Comparison of ENCODE assay signal across 8 cellular contexts in the genomic region with DNA sequence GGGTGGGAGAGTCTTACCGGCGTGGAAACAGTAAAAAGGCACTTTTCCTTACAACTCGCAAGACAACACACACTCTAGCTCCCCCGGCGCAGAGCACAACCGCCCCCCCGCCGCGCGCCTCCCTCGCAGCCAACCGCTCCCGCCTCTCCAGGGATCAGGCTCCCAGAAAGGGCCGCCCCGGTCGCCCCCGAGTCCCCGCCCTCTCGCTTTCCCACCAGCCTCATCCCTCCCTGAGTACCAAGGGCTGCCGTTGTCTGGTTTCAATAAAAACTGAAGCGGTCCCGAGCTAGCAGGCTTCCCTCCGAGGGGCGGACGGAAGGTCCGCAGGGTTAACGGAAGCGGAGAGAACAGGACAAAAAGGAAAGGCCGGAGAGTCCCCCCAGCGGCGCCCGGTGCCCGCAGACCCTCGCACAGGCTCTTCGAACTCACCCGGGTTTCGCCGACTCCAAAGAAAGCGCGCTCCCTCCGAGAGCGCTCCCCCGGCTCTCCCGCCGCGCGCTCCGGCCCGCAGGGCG. TPM values are rescaled to one million over a fixed set of nuclear protein-coding genes. Genes with fewer than 3 reads are reported as not detected.
DNase-seq lines count a peak whose midpoint lies in the region; ATAC-seq and TF ChIP-seq lines count a peak whose summit lies in the region.

No MANE protein-coding gene starts in this region.

- ATAC-seq in GM21526 (IDR thresholded peaks at IDR 0.05; ENCODE audit: low FRiP score, unreplicated experiment) = peak; percentile 31
- peak; percentile 78 to 89 for ATAC-seq in right cardiac atrium

- H3K36me3 ChIP-seq in KMS-11 (ENCODE audit: insufficient read depth) = no peaks in the 10 kb centered on the region
- peaks cover 18% of the 10 kb centered on the region for H3K36me3 ChIP-seq in SK-N-MC (ENCODE audit: insufficient read depth, low read length)
- no peaks in the 10 kb centered on the region for H3K36me3 ChIP-seq in ascending aorta

- H3K4me2 ChIP-seq in KMS-11 = peak overlapping the region; percentile 86

- TF ChIP-seq CTCF in KMS-11 (conservative IDR thresholded peaks at IDR 0.05; ENCODE audit: low read depth, low read length) (no peak), ascending aorta (IDR thresholded peaks at IDR 0.05) (no peak)

- H3K79me2 ChIP-seq in KMS-11 (ENCODE audit: insufficient read depth, low read depth) = peaks cover 51% of the 10 kb centered on the region

- H3K4me3 ChIP-seq in KMS-11 (IDR thresholded peaks at IDR 0.05; ENCODE audit: insufficient read depth, low read depth, low read length) (no peak overlapping the region), SK-N-MC (peak overlapping the region; percentile 95), ascending aorta (peak overlapping the region; percentile 93 to 98), right cardiac atrium (ENCODE audit: low read length) (peak overlapping the region; percentile 93)

- H3K9ac ChIP-seq in KMS-11 = peak overlapping the region; percentile 56
- H3K9ac ChIP-seq in SK-N-MC (ENCODE audit: insufficient read length) = peak overlapping the region; percentile 84

- H3K9me3 ChIP-seq in SK-N-MC (ENCODE audit: low read depth, low read length) (no peaks in the 10 kb centered on the region), ascending aorta (no peaks in the 10 kb centered on the region), right cardiac atrium (ENCODE audit: control insufficient read depth, low read length) (no peaks in the 10 kb centered on the region)

- peak; percentile 85 for DNase-seq in DMS 273 (lab: John Stamatoyannopoulos, UW; ENCODE audit: unreplicated experiment)
- no peak for DNase-seq in SK-N-MC (ENCODE audit: low read depth, low spot score)
- DNase-seq in ascending aorta (ENCODE audit: low spot score in 2 of 2) = peak in 1 of 2 donors; percentile 85
- DNase-seq in right cardiac atrium = peak; percentile 80 to 90 (median 87)
- peak; percentile 74 for DNase-seq in putamen (ENCODE audit: low spot score)
- DNase-seq in GF-D8 (lab: John Stamatoyannopoulos, UW) = no peak

- H4K20me1 ChIP-seq in KMS-11 (ENCODE audit: insufficient read depth) = peaks cover 26% of the 10 kb centered on the region

- peaks cover 46% of the 10 kb centered on the region for H3K4me1 ChIP-seq in KMS-11 (ENCODE audit: low read depth, poor library complexity, severe bottlenecking)
- H3K4me1 ChIP-seq in ascending aorta = peaks cover 0 to 6% of the 10 kb centered on the region in 2 donors
- H3K4me1 ChIP-seq in right cardiac atrium (ENCODE audit: control insufficient read depth, insufficient read depth, low read length) = no peaks in the 10 kb centered on the region

- intact Hi-C loops in ascending aorta (cut with DNase I) = loop anchor here (1.0 to 10.0 kb wide), 4 partner anchors 11 to 843 kb away; a partner anchor contains a TSS
- intact Hi-C loops in right cardiac atrium (cut with DNase I) = loop anchor here in 1 of 4 donors (5.0 kb wide), 1 partner anchor 134 kb away; no protein-coding TSS in a partner anchor

- H3K27me3 ChIP-seq in KMS-11 (ENCODE audit: insufficient read depth, low read depth) (no peaks in the 10 kb centered on the region), ascending aorta (no peaks in the 10 kb centered on the region), right cardiac atrium (ENCODE audit: control insufficient read depth, insufficient read depth) (no peaks in the 10 kb centered on the region)

- H2AFZ ChIP-seq in KMS-11 (ENCODE audit: low read depth) = peak overlapping the region; percentile 81

- H3K27ac ChIP-seq in KMS-11 (peak overlapping the region; percentile 76), SK-N-MC (peak overlapping the region; percentile 87), ascending aorta (peak overlapping the region; percentile 99), right cardiac atrium (ENCODE audit: low read length) (peak overlapping the region; percentile 98)

- under 1% methylated on average over 50 of the region's 50 CpGs for WGBS in right cardiac atrium

RNA-seq across cellular contexts. Expression of a gene that starts 0.8 kb away (rescaled TPM):
- total RNA-seq in ascending aorta = 53.7 TPM
- total RNA-seq in right cardiac atrium = 10 to 100 TPM; 30.7 to 59.0 (median 38.7) TPM
- 27.6 TPM for polyA plus RNA-seq in right cardiac atrium

Comparison
In these comparisons a context has a peak if more than half of its experiments do, and no peak if none do; other contexts are left out.
1. DNase-seq: peak in DMS 273 (single experiment), right cardiac atrium (3 of 3) and putamen (single experiment); none in SK-N-MC (single experiment) and GF-D8 (single experiment).
2. Peak in every context shown above with its lines, with median percentiles within 50 percentile points of each other: H3K27ac ChIP-seq.